8 cellular contexts compared by ENCODE assay signal in the genomic region with DNA sequence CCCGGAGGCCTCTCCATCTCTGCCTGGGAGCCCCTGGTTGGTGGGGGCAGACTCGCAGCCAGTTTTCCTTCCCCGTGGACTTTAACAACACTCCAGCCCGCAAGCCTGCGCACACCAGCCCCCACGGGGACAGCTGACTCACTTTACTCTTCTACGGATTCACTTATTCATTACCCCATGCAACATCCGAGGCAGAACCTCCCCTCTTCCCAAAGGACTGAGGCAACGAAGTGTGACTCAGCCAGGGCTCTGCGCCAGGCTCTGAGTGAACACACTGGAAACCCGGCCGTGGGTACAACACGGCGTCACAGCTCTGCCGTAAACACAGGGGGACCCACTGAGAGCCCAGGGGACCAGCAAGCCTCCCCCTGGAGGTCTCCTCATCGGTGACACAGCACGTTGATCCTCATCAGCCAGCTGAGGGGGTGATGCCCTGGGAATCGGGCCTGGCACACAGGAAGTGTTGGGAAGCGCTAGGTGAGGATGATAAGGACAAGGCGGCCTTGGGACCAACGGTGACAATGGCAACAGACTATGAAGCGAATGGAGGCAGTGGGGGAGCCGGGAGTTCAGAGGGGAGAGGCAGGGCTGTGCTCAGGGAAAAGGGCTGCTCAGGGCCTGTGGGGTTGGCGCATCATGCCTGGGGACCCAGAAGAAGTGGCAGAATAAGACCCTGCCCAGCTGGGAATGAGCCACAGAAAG. TPM values are rescaled to one million over a fixed set of nuclear protein-coding genes. Genes with fewer than 3 reads are reported as not detected.
DNase-seq lines count a peak whose midpoint lies in the region; ATAC-seq lines count a peak whose summit lies in the region.

No MANE protein-coding gene starts in this region.

- POLR2A ChIA-PET in CD4-positive, alpha-beta memory T cell (lab: Charles Lee; ENCODE audit: partially characterized antibody), result interaction anchor here (1.3 to 16.3 kb wide), 6 partner anchors 9 to 99 kb away, joined by 4 to 530 read pairs (median 56); a partner anchor contains a TSS

- no peaks in the 10 kb centered on the region for H3K27me3 ChIP-seq in CD4-positive, alpha-beta memory T cell (ENCODE audit: insufficient read depth, low read length)

- H3K4me1 ChIP-seq in CD4-positive, alpha-beta memory T cell (ENCODE audit: insufficient read depth, low read length), result peaks cover 97% of the 10 kb centered on the region

- peak in 1 of 5 donors; percentile 75 for DNase-seq in CD4-positive, alpha-beta memory T cell
- peak; percentile 28 for DNase-seq in NCI-H1092 (lab: John Stamatoyannopoulos, UW)
- DNase-seq in activated T-helper 9 cell treated with anti-CD3 and anti-CD28 coated beads, Interleukin-2, amount 50 U/mL, for 16 hours (ENCODE audit: low read depth), result peak; percentile 32
- DNase-seq in Right ventricle myocardium inferior (ENCODE audit: missing footprints), result peak; percentile 92
- DNase-seq in pulmonary artery endothelial cell (ENCODE audit: low read depth, low spot score), result peak; percentile 80
- DNase-seq in NCI-H1417 treated with DMSO at 0.1 percent for 48 hours (lab: John Stamatoyannopoulos, UW), result no peak
- no peak for DNase-seq in NCI-H2081 treated with DMSO at 0.1 percent for 48 hours (lab: John Stamatoyannopoulos, UW)

- H3K4me1 Mint-ChIP-seq in CD4-positive, alpha-beta memory T cell, result peaks cover 71 to 96% (median 83%) of the 10 kb centered on the region in 4 donors

- H3K27ac Mint-ChIP-seq in CD4-positive, alpha-beta memory T cell, result peak overlapping the region; percentile 93 to 97 (median 95)

- H3K4me3 ChIP-seq in CD4-positive, alpha-beta memory T cell (ENCODE audit: low read length in 2 of 2), result peak overlapping the region in 1 of 2 donors; percentile 30

- peak; percentile 71 for ATAC-seq in Right ventricle myocardium inferior
- ATAC-seq in GM19397 (IDR thresholded peaks at IDR 0.05; ENCODE audit: unreplicated experiment), result no peak

- no peaks in the 10 kb centered on the region for H3K27me3 Mint-ChIP-seq in CD4-positive, alpha-beta memory T cell

- intact Hi-C loops in CD4-positive, alpha-beta memory T cell (cut with micrococcal nuclease), result no loop called here
- intact Hi-C loops in Right ventricle myocardium inferior (cut with DNase I), result no loop called here

- peaks cover 11 to 33% of the 10 kb centered on the region in 2 donors for H3K36me3 Mint-ChIP-seq in CD4-positive, alpha-beta memory T cell

- peak overlapping the region; percentile 59 to 90 (median 77) for H3K4me3 Mint-ChIP-seq in CD4-positive, alpha-beta memory T cell

- peak overlapping the region; percentile 70 for H3K27ac ChIP-seq in CD4-positive, alpha-beta memory T cell (ENCODE audit: low read depth, low read length)

- CTCF ChIA-PET in CD4-positive, alpha-beta memory T cell (lab: Charles Lee; ENCODE audit: partially characterized antibody), result interaction anchor here (0.9 to 1.6 kb wide), 3 partner anchors 9 to 97 kb away, joined by 3 to 4 read pairs (median 3); no protein-coding TSS in a partner anchor

- H3K9me3 Mint-ChIP-seq in CD4-positive, alpha-beta memory T cell, result no peaks in the 10 kb centered on the region

- peaks cover 0 to 4% of the 10 kb centered on the region in 2 donors for H3K9me3 ChIP-seq in CD4-positive, alpha-beta memory T cell (ENCODE audit: control insufficient read depth in 1 of 2, low read length in 2 of 2)

- peaks cover 5% of the 10 kb centered on the region for H3K36me3 ChIP-seq in CD4-positive, alpha-beta memory T cell (ENCODE audit: insufficient read depth, low read length)

RNA-seq across cellular contexts. Expression of a gene that starts 14.6 kb away (rescaled TPM):
- 100 to 1,000 TPM; 181 to 186 TPM for total RNA-seq in CD4-positive, alpha-beta memory T cell
- 100 to 1,000 TPM; 589 to 683 TPM for polyA plus RNA-seq in CD4-positive, alpha-beta memory T cell
- total RNA-seq in Right ventricle myocardium inferior, result 18.4 TPM
- total RNA-seq in pulmonary artery endothelial cell, result 124 and 172 TPM in 2 replicates

RNA-seq across cellular contexts. Expression of a gene that starts 45.0 kb away (rescaled TPM):
- total RNA-seq in CD4-positive, alpha-beta memory T cell, result 100 to 1,000 TPM; 131 to 149 TPM
- polyA plus RNA-seq in CD4-positive, alpha-beta memory T cell, result 10 to 100 TPM; 28.2 to 43.0 TPM
- 58.2 TPM for total RNA-seq in Right ventricle myocardium inferior
- 62.3 and 63.6 TPM in 2 replicates for total RNA-seq in pulmonary artery endothelial cell

Comparison
In these comparisons a context has a peak if more than half of its experiments do, and no peak if none do; other contexts are left out.
1. DNase-seq: peak in NCI-H1092 (single experiment), activated T-helper 9 cell treated with anti-CD3 and anti-CD28 coated beads, Interleukin-2, amount 50 U/mL, for 16 hours (single experiment), Right ventricle myocardium inferior (single experiment) and pulmonary artery endothelial cell (single experiment); none in NCI-H1417 treated with DMSO at 0.1 percent for 48 hours (single experiment) and NCI-H2081 treated with DMSO at 0.1 percent for 48 hours (single experiment).